ENCODE assay signal across 10 cellular contexts in the genomic region with DNA sequence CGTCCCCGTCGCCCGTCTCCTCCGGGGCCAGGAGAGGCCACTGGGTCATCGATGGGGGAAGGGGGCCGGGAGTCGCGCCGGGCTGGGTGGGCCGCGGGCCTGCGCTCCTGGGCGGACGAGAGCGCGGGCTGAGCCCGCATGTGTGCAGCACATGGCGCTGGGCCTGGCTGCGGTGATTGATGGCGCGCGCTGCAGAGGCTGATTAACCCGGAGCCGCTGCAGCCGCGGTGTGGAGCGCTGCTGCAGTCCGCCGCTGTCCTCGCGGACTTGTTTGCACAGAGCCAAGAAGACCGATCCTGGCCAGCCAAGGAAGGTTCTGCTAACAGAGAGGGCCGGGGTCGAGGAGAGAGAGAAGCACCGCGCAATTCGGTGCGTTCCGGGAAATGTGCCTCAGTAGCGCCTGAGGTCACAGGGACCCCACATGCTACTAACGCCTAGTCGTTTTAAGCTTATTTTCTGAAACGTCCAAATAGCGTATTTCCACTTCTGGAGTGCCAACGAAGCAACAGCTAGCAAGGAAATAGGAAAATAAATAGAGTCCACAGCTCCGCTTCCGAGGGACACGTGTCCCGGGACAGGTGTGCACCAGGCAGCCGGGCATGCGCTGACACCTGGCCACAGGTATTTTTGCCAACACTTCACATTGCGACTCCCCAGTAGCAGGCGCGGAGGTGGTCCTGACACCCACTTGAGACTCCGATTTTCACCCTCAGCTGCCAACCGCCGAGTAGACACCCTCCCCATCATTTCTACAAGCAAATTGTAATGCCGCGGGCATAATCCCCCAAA. TPM values are rescaled to one million over a fixed set of nuclear protein-coding genes. Genes with fewer than 3 reads are reported as not detected.
DNase-seq lines count a peak whose midpoint lies in the region; ATAC-seq, FAIRE-seq and TF ChIP-seq lines count a peak whose summit lies in the region.
"Had no signal": no experiment of that assay in that cellular context is flagged by ENCODE, and none has a peak within 500 bp of the region (broad histone marks: within the 10 kb centered on the region; RNA-seq: fewer than 3 reads in every experiment).

No MANE protein-coding gene starts in this region.

- SMC1A ChIA-PET in GM12878 (lab: Charles Lee; ENCODE audit: uncharacterized antibody, unreplicated experiment), result no interaction called here

- H3K27ac Mint-ChIP-seq in activated naive CD8-positive, alpha-beta T cell, result no peak overlapping the region
- H3K27ac Mint-ChIP-seq in activated naive CD8-positive, alpha-beta T cell treated with anti-CD3 and anti-CD28 coated beads, Interleukin-2, amount 50 U/mL, for 24 hours, result no peak overlapping the region
- peak overlapping the region; percentile 31 for H3K27ac Mint-ChIP-seq in stimulated activated naive CD8-positive, alpha-beta T cell treated with anti-CD3 and anti-CD28 coated beads, Interleukin-15, Interleukin-2, amounts not matched to agents 100 ng/mL and 50 ng/mL, for 24 hours

- no peak for TF ChIP-seq EP300 in GM12878 (IDR thresholded peaks at IDR 0.05; ENCODE audit: borderline replicate concordance in 1 of 2, control insufficient read depth in 1 of 2, low read depth in 2 of 2, low read length in 2 of 2)

- POLR2A ChIA-PET in GM12878 (lab: Charles Lee), result no interaction called here

- CTCF ChIA-PET in GM12878 (lab: Yijun Ruan, JAX), result no interaction called here

- no peak for TF ChIP-seq POLR2A in GM12878 (IDR thresholded peaks at IDR 0.05; ENCODE audit: low read depth, low read length)

- no peak overlapping the region for H2AFZ ChIP-seq in GM12878 (ENCODE audit: control insufficient read depth, low read depth, low read length)

- 65% methylated on average over 55 of the region's 60 CpGs for WGBS in GM12878 (ENCODE audit: insufficient coverage, insufficient replicate concordance, low lambda C conversion rate, missing lambda C conversion rate)

- H3K36me3 Mint-ChIP-seq in activated naive CD8-positive, alpha-beta T cell, result peaks cover 2% of the 10 kb centered on the region
- no peaks in the 10 kb centered on the region for H3K36me3 Mint-ChIP-seq in activated naive CD8-positive, alpha-beta T cell treated with anti-CD3 and anti-CD28 coated beads, Interleukin-2, amount 50 U/mL, for 24 hours (ENCODE audit: low read depth)
- no peaks in the 10 kb centered on the region for H3K36me3 Mint-ChIP-seq in stimulated activated naive CD8-positive, alpha-beta T cell treated with anti-CD3 and anti-CD28 coated beads, Interleukin-15, Interleukin-2, amounts not matched to agents 100 ng/mL and 50 ng/mL, for 24 hours (ENCODE audit: low read depth)

- TF ChIP-seq CTCF in GM12878 (IDR thresholded peaks at IDR 0.05 in 2 of 3, conservative IDR thresholded peaks at IDR 0.05 in 1 of 3; ENCODE audit: control insufficient read depth in 2 of 3, extremely low read depth in 1 of 3, insufficient read depth in 1 of 3, low read depth in 3 of 3, low read length in 3 of 3), result no peak

- H3K27me3 Mint-ChIP-seq in activated naive CD8-positive, alpha-beta T cell, result peaks cover 30% of the 10 kb centered on the region
- H3K27me3 Mint-ChIP-seq in activated naive CD8-positive, alpha-beta T cell treated with anti-CD3 and anti-CD28 coated beads, Interleukin-2, amount 50 U/mL, for 24 hours, result peaks cover 80% of the 10 kb centered on the region
- H3K27me3 Mint-ChIP-seq in stimulated activated naive CD8-positive, alpha-beta T cell treated with anti-CD3 and anti-CD28 coated beads, Interleukin-15, Interleukin-2, amounts not matched to agents 100 ng/mL and 50 ng/mL, for 24 hours, result peaks cover 72% of the 10 kb centered on the region

- no peak for ATAC-seq in activated naive CD8-positive, alpha-beta T cell treated with anti-CD3 and anti-CD28 coated beads, Interleukin-2, amount 50 U/mL, for 24 hours
- ATAC-seq in GM12878, result no peak
- no peak for ATAC-seq in HG03139 (IDR thresholded peaks at IDR 0.05; ENCODE audit: unreplicated experiment)

- H3K36me3 ChIP-seq in GM12878 (ENCODE audit: control insufficient read depth in 2 of 2, insufficient read depth in 2 of 2, low read length in 1 of 2), result no peaks in the 10 kb centered on the region; a peak in 1 of 4 replicates

- BruUV-seq in GM12878 (replicated peaks; lab: Mats Ljungman, UMichigan), result no TSS peak

- no peak for DNase-seq in activated naive CD8-positive, alpha-beta T cell treated with anti-CD3 and anti-CD28 coated beads, Interleukin-2, amount 50 U/mL, for 24 hours
- no peak for DNase-seq in GM12878 (ENCODE audit: low read depth, low spot score)
- DNase-seq in left kidney (ENCODE audit: low read depth, low spot score), result peak; percentile 81
- no peak for DNase-seq in amygdala (lab: John Stamatoyannopoulos, UW)
- no peak for DNase-seq in activated gamma-delta T cell treated with Interleukin-2 at 50 U/mL for 16 hours
- DNase-seq: NCI-H2171 treated with DMSO at 0.1 percent for 48 hours had no signal

- FAIRE-seq in GM12878 (lab: Jason Lieb, UNC), result no peak

- peak overlapping the region; percentile 23 for H3K4me3 Mint-ChIP-seq in activated naive CD8-positive, alpha-beta T cell
- no peak overlapping the region for H3K4me3 Mint-ChIP-seq in activated naive CD8-positive, alpha-beta T cell treated with anti-CD3 and anti-CD28 coated beads, Interleukin-2, amount 50 U/mL, for 24 hours
- H3K4me3 Mint-ChIP-seq in stimulated activated naive CD8-positive, alpha-beta T cell treated with anti-CD3 and anti-CD28 coated beads, Interleukin-15, Interleukin-2, amounts not matched to agents 100 ng/mL and 50 ng/mL, for 24 hours, result no peak overlapping the region

- H3K4me1 Mint-ChIP-seq in activated naive CD8-positive, alpha-beta T cell (ENCODE audit: low read depth), result peaks cover 30% of the 10 kb centered on the region
- peaks cover 24% of the 10 kb centered on the region for H3K4me1 Mint-ChIP-seq in activated naive CD8-positive, alpha-beta T cell treated with anti-CD3 and anti-CD28 coated beads, Interleukin-2, amount 50 U/mL, for 24 hours
- H3K4me1 Mint-ChIP-seq in stimulated activated naive CD8-positive, alpha-beta T cell treated with anti-CD3 and anti-CD28 coated beads, Interleukin-15, Interleukin-2, amounts not matched to agents 100 ng/mL and 50 ng/mL, for 24 hours (ENCODE audit: low read depth), result peaks cover 29% of the 10 kb centered on the region

- no peaks in the 10 kb centered on the region for H3K79me2 ChIP-seq in GM12878 (ENCODE audit: control insufficient read depth, insufficient read depth, low read length)

- H3K4me3 ChIP-seq in GM12878, result no peak overlapping the region

- no peaks in the 10 kb centered on the region for H3K9me3 Mint-ChIP-seq in activated naive CD8-positive, alpha-beta T cell (ENCODE audit: low read depth)
- H3K9me3 Mint-ChIP-seq in activated naive CD8-positive, alpha-beta T cell treated with anti-CD3 and anti-CD28 coated beads, Interleukin-2, amount 50 U/mL, for 24 hours, result no peaks in the 10 kb centered on the region
- H3K9me3 Mint-ChIP-seq in stimulated activated naive CD8-positive, alpha-beta T cell treated with anti-CD3 and anti-CD28 coated beads, Interleukin-15, Interleukin-2, amounts not matched to agents 100 ng/mL and 50 ng/mL, for 24 hours, result no peaks in the 10 kb centered on the region

- no peak overlapping the region for H3K4me2 ChIP-seq in GM12878 (ENCODE audit: control insufficient read depth, insufficient read depth)

- RAD21 ChIA-PET in GM12878 (lab: Charles Lee; ENCODE audit: unreplicated experiment), result no interaction called here

- no peak overlapping the region for H3K27ac ChIP-seq in GM12878 (ENCODE audit: control insufficient read depth, insufficient read depth)

- intact Hi-C loops in GM12878 (cut with micrococcal nuclease; ENCODE audit: unreplicated experiment), result no loop called here

- no peaks in the 10 kb centered on the region for H3K4me1 ChIP-seq in GM12878 (ENCODE audit: control insufficient read depth, insufficient read depth, low read length)

- no peaks in the 10 kb centered on the region for H4K20me1 ChIP-seq in GM12878 (ENCODE audit: control insufficient read depth, insufficient read depth)

- no peak overlapping the region for H3K9ac ChIP-seq in GM12878 (ENCODE audit: control insufficient read depth, insufficient read depth, low read length)

- no peak for TF ChIP-seq RAD21 in GM12878 (IDR thresholded peaks at IDR 0.05; ENCODE audit: insufficient read depth, low read depth, low read length)

- H3K27me3 ChIP-seq in GM12878 (replicated peaks in 1 of 2; ENCODE audit: control insufficient read depth in 2 of 2, insufficient read depth in 2 of 2, low read length in 1 of 2), result peaks cover 0 to 35% of the 10 kb centered on the region in 2 experiments; a peak in 3 of 4 replicates

- in situ Hi-C loops in GM12878 (cut with MboI), result no loop called here

- H3K9me3 ChIP-seq in GM12878 (replicated peaks; ENCODE audit: control insufficient read depth, insufficient read depth, low read length), result no peaks in the 10 kb centered on the region; the same call in 2 of the 3 replicates

RNA-seq across cellular contexts. Expression of a gene that starts 6.2 kb away (rescaled TPM):
- 1.7 and 2.8 TPM in 2 replicates for total RNA-seq in GM12878 (2013; cell fraction: nucleolus; rRNA removed)
- total RNA-seq in GM12878 (2014; rRNA removed), result 1.0 and 1.3 TPM in 2 replicates
- 0.54 and 0.60 TPM in 2 replicates for total RNA-seq in GM12878 (2014; rRNA removed; fragmentation: Illumina TruSeq; extraction: Trizol)
- total RNA-seq in GM12878 (2021), result 1.8 and 2.3 TPM in 2 replicates
- polyA plus RNA-seq in GM12878 (2011; ENCODE audit: low read depth), result not detected
- polyA plus RNA-seq in GM12878 (2011; rRNA removed), result 1.9 and 2.3 TPM in 2 replicates
- polyA plus RNA-seq in GM12878 (2011; cell fraction: cytosol; rRNA removed), result 1.5 and 2.7 TPM in 2 replicates
- polyA plus RNA-seq in GM12878 (2011; cell fraction: nucleus; rRNA removed), result 12.1 and 18.3 TPM in 2 replicates
- polyA plus RNA-seq in GM12878 (2012), result 0.91 and 0.92 TPM in 2 replicates
- polyA plus RNA-seq in GM12878 (2014; fragmentation: Illumina TruSeq; extraction: Trizol), result 0.48 TPM in 1 of 2 replicates, not detected in the other
- polyA plus RNA-seq in GM12878 (2014; fragmentation: Nextera tagmentation; extraction: Ambion mirVana), result under 1 TPM in 1 of 2 experiments, not detected in 1; 0.22 TPM
- polyA plus RNA-seq in GM12878 (2014; rRNA removed), result 1.7 and 2.7 TPM in 2 replicates
- 1 to 10 TPM in 1 of 2 experiments, under 1 TPM in 1; 0.32 to 1.4 TPM for polyA plus RNA-seq in GM12878 (2016; fragmentation: Nextera tagmentation; extraction: Ambion mirVana)
- 1.1 and 3.8 TPM in 2 replicates for polyA minus RNA-seq in GM12878 (2011; rRNA and poly(A)+ RNA removed)
- polyA minus RNA-seq in GM12878 (2011; cell fraction: cytosol; rRNA and poly(A)+ RNA removed), result 1.2 and 2.5 TPM in 2 replicates
- polyA minus RNA-seq in GM12878 (2011; cell fraction: nucleus; rRNA and poly(A)+ RNA removed), result 7.1 and 11.5 TPM in 2 replicates
- total RNA-seq: aorta had no signal

RNA-seq across cellular contexts. Expression of a gene that starts 54.7 kb away (rescaled TPM):
- total RNA-seq in GM12878 (2013; cell fraction: nucleolus; rRNA removed), result 77.9 and 79.1 TPM in 2 replicates
- total RNA-seq in GM12878 (2014; rRNA removed) (17.6 and 19.0 TPM in 2 replicates), GM12878 (2014; rRNA removed; fragmentation: Illumina TruSeq; extraction: Trizol) (13.1 and 18.1 TPM in 2 replicates), GM12878 (2021) (18.3 and 20.1 TPM in 2 replicates)
- polyA plus RNA-seq in GM12878 (2011; ENCODE audit: low read depth), result 8.6 TPM
- polyA plus RNA-seq in GM12878 (2011; rRNA removed) (15.7 and 18.0 TPM in 2 replicates), GM12878 (2014; fragmentation: Illumina TruSeq; extraction: Trizol) (18.2 and 21.6 TPM in 2 replicates), GM12878 (2014; fragmentation: Nextera tagmentation; extraction: Ambion mirVana) (1 to 10 TPM; 2.9 to 4.2 TPM), GM12878 (2014; rRNA removed) (20.8 and 21.3 TPM in 2 replicates), GM12878 (2016; fragmentation: Nextera tagmentation; extraction: Ambion mirVana) (10 to 100 TPM; 12.7 to 13.9 TPM)
- polyA plus RNA-seq in GM12878 (2011; cell fraction: cytosol; rRNA removed), result 12.9 and 14.4 TPM in 2 replicates
- 31.6 and 44.3 TPM in 2 replicates for polyA plus RNA-seq in GM12878 (2011; cell fraction: nucleus; rRNA removed)
- 11.9 and 14.8 TPM in 2 replicates for polyA plus RNA-seq in GM12878 (2012)
- polyA minus RNA-seq in GM12878 (2011; rRNA and poly(A)+ RNA removed), result 18.7 and 20.2 TPM in 2 replicates
- polyA minus RNA-seq in GM12878 (2011; cell fraction: cytosol; rRNA and poly(A)+ RNA removed), result 12.0 and 14.8 TPM in 2 replicates
- polyA minus RNA-seq in GM12878 (2011; cell fraction: nucleus; rRNA and poly(A)+ RNA removed), result 18.6 and 34.3 TPM in 2 replicates
